In the genomic region with DNA sequence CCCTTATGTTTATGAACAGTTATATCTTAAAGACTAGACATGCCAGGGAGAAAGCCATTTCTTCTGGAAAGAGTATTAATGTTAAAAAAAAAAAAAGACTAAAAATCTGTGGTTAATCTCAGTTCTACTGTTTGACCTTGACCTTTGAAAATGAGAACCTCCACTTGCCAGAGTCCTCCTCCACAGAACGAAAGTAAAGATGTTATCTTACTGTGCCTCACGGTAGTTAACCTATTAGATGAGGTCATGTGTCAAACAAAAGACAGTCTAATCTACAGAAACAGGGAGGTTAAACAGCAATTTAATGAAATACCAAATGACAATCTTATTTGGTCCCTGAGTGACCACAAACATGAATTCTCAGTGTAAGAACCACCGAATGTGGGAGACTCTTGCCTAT, we compare ENCODE assay signal across 10 cellular contexts. TPM values are rescaled to one million over a fixed set of nuclear protein-coding genes. Genes with fewer than 3 reads are reported as not detected.
A peak's percentile ranks its signal among the peaks of the same experiment; 100 is the strongest.
DNase-seq lines count a peak whose midpoint lies in the region; ATAC-seq and TF ChIP-seq lines count a peak whose summit lies in the region.
"Had no signal": no experiment of that assay in that cellular context is flagged by ENCODE, and none has a peak within 500 bp of the region (broad histone marks: within the 10 kb centered on the region; RNA-seq: fewer than 3 reads in every experiment).

No MANE protein-coding gene starts in this region.

- TF ChIP-seq RAD21 in liver (IDR thresholded peaks at IDR 0.05): no peak

- H3K4me1 ChIP-seq in liver (ENCODE audit: control insufficient read depth in 4 of 4, insufficient read depth in 4 of 4, low read length in 3 of 4) (peaks cover 0 to 4% (median 0%) of the 10 kb centered on the region in 4 donors), vagina (no peaks in the 10 kb centered on the region)

- no peak overlapping the region for H3K4me3 ChIP-seq in HL-60 (replicated peaks; ENCODE audit: insufficient read depth, low read length)
- no peak overlapping the region for H3K4me3 ChIP-seq in liver (ENCODE audit: low read depth in 1 of 3, low read length in 3 of 3)
- H3K4me3 ChIP-seq in vagina: no peak overlapping the region
- H3K4me3 ChIP-seq: pancreas, thoracic aorta had no signal

- intact Hi-C loops in vagina (cut with DNase I): no loop called here

- no peak for TF ChIP-seq POLR2A in vagina (IDR thresholded peaks at IDR 0.05)

- ATAC-seq in GM18517 (IDR thresholded peaks at IDR 0.05; ENCODE audit: unreplicated experiment) (peak; percentile 77), GM21619 (IDR thresholded peaks at IDR 0.05; ENCODE audit: unreplicated experiment) (peak; percentile 73)

- H3K9ac ChIP-seq in liver (ENCODE audit: low read depth in 1 of 2, low read length in 2 of 2): no peak overlapping the region

- H3K9me3 ChIP-seq in liver (ENCODE audit: control insufficient read depth in 4 of 4, low read length in 3 of 4) (no peaks in the 10 kb centered on the region), vagina (no peaks in the 10 kb centered on the region)
- H3K9me3 ChIP-seq: pancreas, thoracic aorta had no signal

- peak overlapping the region; percentile 54 for H3K27ac ChIP-seq in HL-60 (replicated peaks)
- H3K27ac ChIP-seq in liver (ENCODE audit: low read depth in 1 of 2, low read length in 2 of 2): no peak overlapping the region
- H3K27ac ChIP-seq in vagina: no peak overlapping the region
- H3K27ac ChIP-seq: pancreas, thoracic aorta had no signal

- H3K36me3 ChIP-seq in liver (ENCODE audit: control insufficient read depth in 4 of 4, insufficient read depth in 3 of 4, low read depth in 1 of 4, low read length in 3 of 4) (no peaks in the 10 kb centered on the region), vagina (no peaks in the 10 kb centered on the region)
- H3K36me3 ChIP-seq: pancreas, thoracic aorta had no signal

- no peak for DNase-seq in HL-60 (ENCODE audit: low read depth in 1 of 2, low spot score in 1 of 2)
- DNase-seq in EL: no peak
- DNase-seq in vagina (ENCODE audit: extremely low spot score in 2 of 2): no peak
- no peak for DNase-seq in activated CD4-positive, CD25-positive, alpha-beta regulatory T cell treated with anti-CD3 and anti-CD28 coated beads, Interleukin-2, amount 50 U/mL, for 72 hours
- no peak for DNase-seq in hepatic stellate cell (ENCODE audit: low spot score)
- DNase-seq: pancreas had no signal

- WGBS in liver: 21% methylated on average over 3 of the region's 3 CpGs

- no peak for TF ChIP-seq CTCF in HL-60 (IDR thresholded peaks at IDR 0.05; ENCODE audit: insufficient read depth, low read length)
- no peak for TF ChIP-seq CTCF in liver (IDR thresholded peaks at IDR 0.05; ENCODE audit: low read depth, low read length, missing input control)
- TF ChIP-seq CTCF in vagina (IDR thresholded peaks at IDR 0.05): no peak

- H3K27me3 ChIP-seq in HL-60 (ENCODE audit: insufficient read depth, poor library complexity, severe bottlenecking) (no peaks in the 10 kb centered on the region), liver (ENCODE audit: control insufficient read depth in 4 of 4, insufficient read depth in 4 of 4, low read length in 3 of 4) (no peaks in the 10 kb centered on the region), vagina (no peaks in the 10 kb centered on the region)
- H3K27me3 ChIP-seq: pancreas had no signal

TF ChIP-seq in liver, 16 proteins besides CTCF, POLR2A, EP300 and RAD21:
- TF ChIP-seq RXRA (IDR thresholded peaks at IDR 0.05): no peak
- peak; percentile 48 for TF ChIP-seq NR2F2 (IDR thresholded peaks at IDR 0.05)
- no peak for TF ChIP-seq HNF4G (IDR thresholded peaks at IDR 0.05)
- TF ChIP-seq JUND (IDR thresholded peaks at IDR 0.05): no peak
- no peak for TF ChIP-seq HNF4A (conservative IDR thresholded peaks at IDR 0.05)

RNA-seq across cellular contexts. Expression of gene SLC14A2, which starts 51.2 kb away (rescaled TPM):
- total RNA-seq in liver: not detected
- under 1 TPM in 1 of 2 donors, not detected in 1; 0.05 TPM for polyA plus RNA-seq in liver
- not detected for total RNA-seq in vagina

RNA-seq across cellular contexts. Expression of gene SLC14A1, which starts 57.5 kb away (rescaled TPM):
- total RNA-seq in liver: 10 to 100 TPM in 1 of 2 donors, 1 to 10 TPM in 1; 1.0 to 96.7 TPM
- under 1 TPM; 0.56 to 0.60 TPM for polyA plus RNA-seq in liver
- total RNA-seq in vagina: 3.4 TPM
